Comparison of ENCODE assay signal across 18 cellular contexts in the genomic region with DNA sequence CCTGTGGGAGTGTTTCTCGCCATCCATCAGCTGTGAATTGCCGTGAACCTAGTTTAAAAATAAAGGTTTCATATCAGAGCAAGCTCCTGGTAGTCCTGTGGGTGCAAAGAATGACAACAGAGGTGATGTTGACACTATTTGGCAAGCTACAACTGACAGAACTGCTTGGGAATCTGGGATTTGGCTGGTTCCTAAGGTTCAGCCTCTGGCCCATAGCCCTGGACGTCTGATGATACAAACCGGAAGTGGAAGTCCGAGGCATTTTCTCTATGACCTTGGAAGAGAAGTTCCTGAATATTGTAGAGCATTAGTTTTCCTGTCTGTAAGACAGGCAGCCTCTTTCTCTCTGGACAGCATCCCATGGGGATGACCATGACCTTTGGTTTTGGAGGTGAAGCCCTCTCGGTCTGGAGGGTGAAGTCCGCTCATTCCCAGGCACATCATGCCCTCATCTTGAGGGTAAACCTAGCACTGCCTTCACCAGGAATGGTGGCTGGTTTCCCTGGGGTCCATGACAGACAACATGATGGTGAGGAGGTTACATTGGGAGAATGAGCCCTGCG. TPM values are rescaled to one million over a fixed set of nuclear protein-coding genes. Genes with fewer than 3 reads are reported as not detected.
DNase-seq lines count a peak whose midpoint lies in the region; ATAC-seq, FAIRE-seq and TF ChIP-seq lines count a peak whose summit lies in the region.
"Had no signal": no experiment of that assay in that cellular context is flagged by ENCODE, and none has a peak within 500 bp of the region (broad histone marks: within the 10 kb centered on the region; RNA-seq: fewer than 3 reads in every experiment).

No MANE protein-coding gene starts in this region.

- POLR2A ChIA-PET in naive thymus-derived CD8-positive, alpha-beta T cell (lab: Charles Lee) = no interaction called here

- H3K27me3 ChIP-seq in upper lobe of right lung = no peaks in the 10 kb centered on the region
- H3K27me3 ChIP-seq: foreskin keratinocyte, left lung had no signal

- H3K4me3 Mint-ChIP-seq in activated CD8-positive, alpha-beta memory T cell treated with anti-CD3 and anti-CD28 coated beads, Interleukin-2, amount 10 ng/mL, durations not matched to agents 7 days and 5 days = no peak overlapping the region
- H3K4me3 Mint-ChIP-seq in naive thymus-derived CD8-positive, alpha-beta T cell = peak overlapping the region in 1 of 10 donors; percentile 34
- H3K4me3 Mint-ChIP-seq: HFFc6 had no signal

- no peaks in the 10 kb centered on the region for H3K9me3 ChIP-seq in upper lobe of right lung
- H3K9me3 ChIP-seq: A549, left lung, prostate gland had no signal

- no peak for DNase-seq in activated CD8-positive, alpha-beta memory T cell treated with anti-CD3 and anti-CD28 coated beads, Interleukin-2, amount 10 ng/mL, durations not matched to agents 7 days and 5 days
- no peak for DNase-seq in activated CD8-positive, alpha-beta memory T cell treated with anti-CD3 and anti-CD28 coated beads, Interleukin-2, amount 50 U/mL, for 4 hours
- DNase-seq in fibroblast of pulmonary artery (ENCODE audit: low read depth) (peak; percentile 84), upper lobe of right lung (no peak), frontal cortex (ENCODE audit: low spot score in 2 of 2) (no peak), SW 1271 (lab: John Stamatoyannopoulos, UW) (no peak)
- no peak for DNase-seq in naive thymus-derived CD8-positive, alpha-beta T cell
- DNase-seq: cerebellar nuclear complex, foreskin keratinocyte, HFFc6, left lung had no signal

- H3K27ac Mint-ChIP-seq in activated CD8-positive, alpha-beta memory T cell treated with anti-CD3 and anti-CD28 coated beads, Interleukin-2, amount 10 ng/mL, durations not matched to agents 7 days and 5 days = peak overlapping the region; percentile 23
- H3K27ac Mint-ChIP-seq in naive thymus-derived CD8-positive, alpha-beta T cell = peak overlapping the region in 9 of 10 donors; percentile 36 to 84 (median 70)
- H3K27ac Mint-ChIP-seq: HFFc6 had no signal

- H3K4me3 ChIP-seq in fibroblast of pulmonary artery (replicated peaks; ENCODE audit: low read depth, low read length) = no peak overlapping the region
- H3K4me3 ChIP-seq in upper lobe of right lung = no peak overlapping the region
- H3K4me3 ChIP-seq: A549, left lung, prostate gland, SK-N-MC had no signal

- H3K36me3 ChIP-seq in upper lobe of right lung = peaks cover 3% of the 10 kb centered on the region
- H3K36me3 ChIP-seq: prostate gland had no signal

- H3K27ac ChIP-seq in upper lobe of right lung = no peak overlapping the region
- H3K27ac ChIP-seq: A549, foreskin keratinocyte, left lung, prostate gland, SK-N-MC had no signal

- H3K4me1 Mint-ChIP-seq in activated CD8-positive, alpha-beta memory T cell treated with anti-CD3 and anti-CD28 coated beads, Interleukin-2, amount 10 ng/mL, durations not matched to agents 7 days and 5 days = peaks cover 30% of the 10 kb centered on the region
- peaks cover 38 to 93% (median 83%) of the 10 kb centered on the region in 4 donors for H3K4me1 Mint-ChIP-seq in naive thymus-derived CD8-positive, alpha-beta T cell

- intact Hi-C loops in upper lobe of right lung (cut with DNase I) = no loop called here

- no peak for ATAC-seq in activated CD8-positive, alpha-beta memory T cell treated with anti-CD3 and anti-CD28 coated beads, Interleukin-2, amount 10 ng/mL, durations not matched to agents 7 days and 5 days
- ATAC-seq in naive thymus-derived CD8-positive, alpha-beta T cell = no peak
- ATAC-seq in upper lobe of right lung (peak; percentile 29), HG03565 (IDR thresholded peaks at IDR 0.05; ENCODE audit: unreplicated experiment) (no peak)
- ATAC-seq: A549; activated CD4-positive, CD25-positive, alpha-beta regulatory T cell treated with anti-CD3 and anti-CD28 coated beads, Interleukin-2, amount 50 U/mL, for 24 hours; foreskin keratinocyte; left lung had no signal

- no peak for FAIRE-seq in frontal cortex (lab: Jason Lieb, UNC)
- FAIRE-seq: A549, GM12892 had no signal

- peaks cover 22% of the 10 kb centered on the region for H3K36me3 Mint-ChIP-seq in activated CD8-positive, alpha-beta memory T cell treated with anti-CD3 and anti-CD28 coated beads, Interleukin-2, amount 10 ng/mL, durations not matched to agents 7 days and 5 days
- H3K36me3 Mint-ChIP-seq in naive thymus-derived CD8-positive, alpha-beta T cell = peaks cover 0 to 23% (median 0%) of the 10 kb centered on the region in 3 donors
- H3K36me3 Mint-ChIP-seq: IgD-negative memory B cell had no signal

- H3K27me3 Mint-ChIP-seq in activated CD8-positive, alpha-beta memory T cell treated with anti-CD3 and anti-CD28 coated beads, Interleukin-2, amount 10 ng/mL, durations not matched to agents 7 days and 5 days = no peaks in the 10 kb centered on the region
- no peaks in the 10 kb centered on the region for H3K27me3 Mint-ChIP-seq in naive thymus-derived CD8-positive, alpha-beta T cell
- H3K27me3 Mint-ChIP-seq: IgD-negative memory B cell had no signal

- TF ChIP-seq CTCF in fibroblast of pulmonary artery (IDR thresholded peaks at IDR 0.05; ENCODE audit: low read length, missing control alignments) (no peak), upper lobe of right lung (IDR thresholded peaks at IDR 0.05) (no peak)

- no peaks in the 10 kb centered on the region for H3K9me3 Mint-ChIP-seq in activated CD8-positive, alpha-beta memory T cell treated with anti-CD3 and anti-CD28 coated beads, Interleukin-2, amount 10 ng/mL, durations not matched to agents 7 days and 5 days (ENCODE audit: low read depth)
- H3K9me3 Mint-ChIP-seq in naive thymus-derived CD8-positive, alpha-beta T cell = no peaks in the 10 kb centered on the region
- H3K9me3 Mint-ChIP-seq: HFFc6, IgD-negative memory B cell had no signal

- peaks cover 12% of the 10 kb centered on the region for H3K4me1 ChIP-seq in upper lobe of right lung
- H3K4me1 ChIP-seq: A549, prostate gland had no signal

- CTCF ChIA-PET in activated CD8-positive, alpha-beta memory T cell treated with anti-CD3 and anti-CD28 coated beads, Interleukin-2, amount 10 ng/mL, durations not matched to agents 7 days and 5 days (lab: Charles Lee) = interaction anchor here (1.0 kb wide), 1 partner anchor 29 kb away, joined by 3 read pairs; a partner anchor contains a TSS

RNA-seq across cellular contexts. Expression of a gene that starts 29.1 kb away (rescaled TPM):
- total RNA-seq in activated CD8-positive, alpha-beta memory T cell treated with anti-CD3 and anti-CD28 coated beads, Interleukin-2, amount 10 ng/mL, durations not matched to agents 7 days and 5 days = 100 to 1,000 TPM; 159 to 161 TPM
- total RNA-seq in naive thymus-derived CD8-positive, alpha-beta T cell = 100 to 1,000 TPM; 101 to 107 TPM
- 10 to 100 TPM; 14.5 to 35.1 (median 20.2) TPM for polyA plus RNA-seq in naive thymus-derived CD8-positive, alpha-beta T cell
- total RNA-seq in upper lobe of right lung (85.8 TPM), frontal cortex (7.7 TPM)
